In the genomic region with DNA sequence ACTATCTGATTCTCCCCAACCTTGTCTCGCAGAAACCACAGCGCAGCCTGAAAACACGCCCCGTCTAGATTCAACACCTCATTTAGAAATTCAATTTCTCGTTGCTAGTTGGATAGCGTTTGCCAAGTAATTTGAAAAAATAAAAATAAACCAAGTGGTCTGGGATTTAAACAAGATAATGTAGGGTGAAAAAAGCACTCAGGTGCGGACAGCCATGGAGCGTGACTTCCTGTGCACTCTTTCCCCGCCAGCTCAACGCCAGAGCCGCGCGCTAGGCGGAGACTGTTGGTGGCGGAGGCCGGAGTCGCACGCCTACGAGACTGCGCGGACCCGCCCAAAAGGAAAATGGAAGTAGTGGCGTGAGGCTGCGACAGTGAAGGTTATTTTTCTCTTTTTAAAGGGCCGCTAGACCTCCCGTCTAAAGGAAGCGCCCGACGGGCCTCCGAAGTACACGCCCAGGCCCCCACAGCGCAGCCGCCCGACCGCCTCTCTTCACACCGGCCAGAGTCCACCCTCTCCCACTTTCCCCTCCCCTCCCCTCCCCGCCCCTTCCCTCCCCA, we compare ENCODE assay signal across 8 cellular contexts. TPM values are rescaled to one million over a fixed set of nuclear protein-coding genes. Genes with fewer than 3 reads are reported as not detected.
DNase-seq lines count a peak whose midpoint lies in the region; ATAC-seq and TF ChIP-seq lines count a peak whose summit lies in the region.

No MANE protein-coding gene starts in this region.

- TF ChIP-seq RAD21 in neural cell (conservative IDR thresholded peaks at IDR 0.05) = peak; percentile 59

- H3K27ac ChIP-seq in neural cell (ENCODE audit: low read length) (peak overlapping the region; percentile 98), vagina (peak overlapping the region; percentile 96)

- peak; percentile 35 for TF ChIP-seq CTCF in AG09309 (IDR thresholded peaks at IDR 0.05; ENCODE audit: control insufficient read depth, insufficient read depth, low read depth, low read length, missing control alignments)
- peak; percentile 32 for TF ChIP-seq CTCF in epithelial cell of proximal tubule (conservative IDR thresholded peaks at IDR 0.05; ENCODE audit: low read depth, low read length)
- peak; percentile 66 for TF ChIP-seq CTCF in neural cell (IDR thresholded peaks at IDR 0.05; ENCODE audit: poor library complexity, severe bottlenecking)
- peak in 2 of 3 experiments; percentile 18 to 23 for TF ChIP-seq CTCF in vagina (IDR thresholded peaks at IDR 0.05)

- peak; percentile 66 for ATAC-seq in GM19043 (IDR thresholded peaks at IDR 0.05; ENCODE audit: low read depth, unreplicated experiment)
- ATAC-seq in HG03196 (IDR thresholded peaks at IDR 0.05; ENCODE audit: unreplicated experiment) = peak; percentile 80
- ATAC-seq in activated CD8-positive, alpha-beta memory T cell treated with anti-CD3 and anti-CD28 coated beads, Interleukin-2, amount 10 ng/mL, durations not matched to agents 7 days and 5 days = peak; percentile 78

- DNase-seq in AG09309 (ENCODE audit: low read depth) = no peak
- DNase-seq in NCI-H748 treated with DMSO at 0.1 percent for 48 hours (lab: John Stamatoyannopoulos, UW) = peak; percentile 91
- peak; percentile 95 for DNase-seq in activated CD8-positive, alpha-beta memory T cell treated with anti-CD3 and anti-CD28 coated beads, Interleukin-2, amount 10 ng/mL, durations not matched to agents 7 days and 5 days
- DNase-seq in epithelial cell of proximal tubule (ENCODE audit: low read depth) = peak; percentile 50
- DNase-seq in vagina (ENCODE audit: extremely low spot score in 2 of 2) = no peak

- H3K4me1 Mint-ChIP-seq in activated CD8-positive, alpha-beta memory T cell treated with anti-CD3 and anti-CD28 coated beads, Interleukin-2, amount 10 ng/mL, durations not matched to agents 7 days and 5 days = peaks cover 26% of the 10 kb centered on the region

- no peaks in the 10 kb centered on the region for H3K9me2 ChIP-seq in neural cell (ENCODE audit: insufficient read depth, low read length)

- H3K27me3 ChIP-seq in neural cell (ENCODE audit: insufficient read depth, low read depth, low read length) = no peaks in the 10 kb centered on the region
- H3K27me3 ChIP-seq in vagina = no peaks in the 10 kb centered on the region

- CTCF ChIA-PET in activated CD8-positive, alpha-beta memory T cell treated with anti-CD3 and anti-CD28 coated beads, Interleukin-2, amount 10 ng/mL, durations not matched to agents 7 days and 5 days (lab: Charles Lee) = interaction anchor here (1.6 kb wide), 1 partner anchor 465 kb away, joined by 3 read pairs; no protein-coding TSS in a partner anchor

- intact Hi-C loops in vagina (cut with DNase I) = no loop called here

- H3K9me3 ChIP-seq in neural cell (ENCODE audit: low read length) (no peaks in the 10 kb centered on the region), vagina (no peaks in the 10 kb centered on the region)

- H3K4me3 ChIP-seq in AG09309 (ENCODE audit: control insufficient read depth, low read depth, low read length) (peak overlapping the region; percentile 79), epithelial cell of proximal tubule (ENCODE audit: low read depth, low read length) (peak overlapping the region; percentile 98), neural cell (ENCODE audit: low read length) (peak overlapping the region; percentile 89), vagina (peak overlapping the region; percentile 87 to 95)

- peaks cover 4% of the 10 kb centered on the region for H4K20me1 ChIP-seq in neural cell (ENCODE audit: insufficient read depth)

- H3K4me1 ChIP-seq in vagina = peaks cover 44% of the 10 kb centered on the region

- peaks cover 42% of the 10 kb centered on the region for H3K79me2 ChIP-seq in neural cell (replicated peaks; ENCODE audit: insufficient read depth, low read length)

- H3K27ac Mint-ChIP-seq in activated CD8-positive, alpha-beta memory T cell treated with anti-CD3 and anti-CD28 coated beads, Interleukin-2, amount 10 ng/mL, durations not matched to agents 7 days and 5 days = peak overlapping the region; percentile 98

- peak overlapping the region; percentile 94 for H2AFZ ChIP-seq in neural cell (ENCODE audit: low read depth, low read length)

- peaks cover 22% of the 10 kb centered on the region for H3K36me3 Mint-ChIP-seq in activated CD8-positive, alpha-beta memory T cell treated with anti-CD3 and anti-CD28 coated beads, Interleukin-2, amount 10 ng/mL, durations not matched to agents 7 days and 5 days

- peak overlapping the region; percentile 94 for H3K4me3 Mint-ChIP-seq in activated CD8-positive, alpha-beta memory T cell treated with anti-CD3 and anti-CD28 coated beads, Interleukin-2, amount 10 ng/mL, durations not matched to agents 7 days and 5 days

- peaks cover 2% of the 10 kb centered on the region for H3K9me3 Mint-ChIP-seq in activated CD8-positive, alpha-beta memory T cell treated with anti-CD3 and anti-CD28 coated beads, Interleukin-2, amount 10 ng/mL, durations not matched to agents 7 days and 5 days (ENCODE audit: low read depth)

- H3K4me2 ChIP-seq in neural cell (ENCODE audit: low read length) = peak overlapping the region; percentile 74

- H3F3A ChIP-seq in neural cell (ENCODE audit: insufficient read depth, low read length, poor library complexity, severe bottlenecking) = peaks cover 5% of the 10 kb centered on the region

- H3K36me3 ChIP-seq in neural cell (ENCODE audit: insufficient read depth, low read length) = no peaks in the 10 kb centered on the region
- H3K36me3 ChIP-seq in vagina = no peaks in the 10 kb centered on the region

- peaks cover 5% of the 10 kb centered on the region for H3K27me3 Mint-ChIP-seq in activated CD8-positive, alpha-beta memory T cell treated with anti-CD3 and anti-CD28 coated beads, Interleukin-2, amount 10 ng/mL, durations not matched to agents 7 days and 5 days

- peak overlapping the region; percentile 98 for H3K9ac ChIP-seq in neural cell (ENCODE audit: low read length)

- peak in 1 of 2 donors; percentile 61 for TF ChIP-seq POLR2A in vagina (IDR thresholded peaks at IDR 0.05)

- TF ChIP-seq EP300 in neural cell (conservative IDR thresholded peaks at IDR 0.05; ENCODE audit: poor library complexity, severe bottlenecking) = peak; percentile 16

TF ChIP-seq in neural cell, 6 proteins besides CTCF, POLR2A, EP300 and RAD21:
- TF ChIP-seq EZH2 (IDR thresholded peaks at IDR 0.05; ENCODE audit: borderline replicate concordance, insufficient read depth, low read length, poor library complexity, severe bottlenecking) = no peak
- TF ChIP-seq REST (IDR thresholded peaks at IDR 0.05; ENCODE audit: borderline replicate concordance) = no peak
- peak; percentile 66 for TF ChIP-seq SMC3 (conservative IDR thresholded peaks at IDR 0.05; ENCODE audit: poor library complexity)
- TF ChIP-seq POLR2AphosphoS5 (IDR thresholded peaks at IDR 0.05) = peak; percentile 62
- TF ChIP-seq MXI1 (conservative IDR thresholded peaks at IDR 0.05; ENCODE audit: poor library complexity, severe bottlenecking) = peak; percentile 87
- TF ChIP-seq TAF1 (IDR thresholded peaks at IDR 0.05; ENCODE audit: low read depth) = peak; percentile 72

RNA-seq across cellular contexts. Expression of gene CCNT2, which starts 0.6 kb away (rescaled TPM):
- 10 to 100 TPM; 41.1 to 48.8 TPM for total RNA-seq in activated CD8-positive, alpha-beta memory T cell treated with anti-CD3 and anti-CD28 coated beads, Interleukin-2, amount 10 ng/mL, durations not matched to agents 7 days and 5 days
- 12.6 and 18.5 TPM in 2 replicates for total RNA-seq in epithelial cell of proximal tubule
- polyA plus RNA-seq in neural cell = 121 and 134 TPM in 2 replicates
- polyA minus RNA-seq in neural cell = 177 and 198 TPM in 2 replicates
- 34.6 TPM for total RNA-seq in vagina

Comparison
In these comparisons a context has a peak if more than half of its experiments do, and no peak if none do; other contexts are left out.
1. DNase-seq: peak in NCI-H748 treated with DMSO at 0.1 percent for 48 hours (single experiment), activated CD8-positive, alpha-beta memory T cell treated with anti-CD3 and anti-CD28 coated beads, Interleukin-2, amount 10 ng/mL, durations not matched to agents 7 days and 5 days (single experiment) and epithelial cell of proximal tubule (single experiment); none in AG09309 (single experiment) and vagina (0 of 2).
2. Peak in every context shown above with its lines, with median percentiles within 50 percentile points of each other: H3K4me3 ChIP-seq, CTCF ChIP-seq and ATAC-seq.